11 cellular contexts compared by ENCODE assay signal in the genomic region with DNA sequence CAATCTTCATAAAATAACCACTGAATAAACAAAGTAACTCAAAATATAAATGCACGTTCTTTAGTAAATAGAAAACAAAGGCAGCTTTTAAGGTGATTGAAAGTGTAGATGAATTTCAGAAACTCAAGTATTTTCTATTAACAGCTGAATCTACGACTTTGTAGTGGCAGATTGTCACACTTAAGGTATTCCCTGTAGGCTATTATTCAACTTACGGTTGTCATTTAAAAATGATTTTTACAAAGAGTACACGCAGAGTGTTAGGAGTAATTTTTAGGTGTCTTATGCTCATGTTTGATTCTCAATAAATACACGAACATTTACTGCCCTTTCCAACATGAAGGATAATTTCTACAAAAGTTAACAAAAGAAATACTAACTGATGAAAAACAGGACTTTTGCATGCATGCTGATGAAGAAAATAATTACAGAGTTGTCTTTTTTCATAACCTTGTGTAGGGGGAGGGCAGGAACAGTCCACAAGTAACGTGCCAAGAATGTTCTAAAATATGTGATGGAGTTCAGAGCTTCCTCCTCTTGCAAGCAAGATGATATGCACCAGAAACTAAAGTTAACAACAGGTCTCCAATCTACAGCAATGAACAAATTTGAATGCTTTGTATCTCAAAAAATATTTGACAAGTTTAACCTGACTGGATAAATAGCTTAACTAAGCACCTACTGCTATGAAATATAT. TPM values are rescaled to one million over a fixed set of nuclear protein-coding genes. Genes with fewer than 3 reads are reported as not detected.
DNase-seq lines count a peak whose midpoint lies in the region; ATAC-seq and TF ChIP-seq lines count a peak whose summit lies in the region.
"Had no signal": no experiment of that assay in that cellular context is flagged by ENCODE, and none has a peak within 500 bp of the region (broad histone marks: within the 10 kb centered on the region; RNA-seq: fewer than 3 reads in every experiment).

No MANE protein-coding gene starts in this region.

- H3K27ac ChIP-seq in right atrium auricular region (peak overlapping the region in 1 of 2 donors; percentile 49), right cardiac atrium (ENCODE audit: low read length) (no peak overlapping the region), upper lobe of right lung (no peak overlapping the region), stomach (no peak overlapping the region)

- DNase-seq in Right ventricle myocardium inferior (ENCODE audit: missing footprints) (no peak), right atrium auricular region (ENCODE audit: low spot score) (no peak), cerebellar cortex (ENCODE audit: low spot score) (peak; percentile 23), right cardiac atrium (no peak), upper lobe of right lung (no peak), stomach (no peak), NCI-H446 (lab: John Stamatoyannopoulos, UW) (no peak)
- DNase-seq: activated CD4-positive, alpha-beta T cell treated with anti-CD3 and anti-CD28 coated beads for 4 hours; activated effector memory CD4-positive, alpha-beta T cell treated with Interleukin-2 at 50 U/mL for 16 hours; NCI-H1105 treated with DMSO at 0.1 percent for 48 hours had no signal

- TF ChIP-seq CTCF in right atrium auricular region (IDR thresholded peaks at IDR 0.05) = no peak
- no peak for TF ChIP-seq CTCF in upper lobe of right lung (IDR thresholded peaks at IDR 0.05)
- no peak for TF ChIP-seq CTCF in stomach (IDR thresholded peaks at IDR 0.05)

- peaks cover 9% of the 10 kb centered on the region for H3K36me3 ChIP-seq in right atrium auricular region
- peaks cover 9% of the 10 kb centered on the region for H3K36me3 ChIP-seq in upper lobe of right lung
- H3K36me3 ChIP-seq in stomach = peaks cover 0 to 15% (median 5%) of the 10 kb centered on the region in 4 donors

- no peaks in the 10 kb centered on the region for H3K9me3 ChIP-seq in right atrium auricular region
- no peaks in the 10 kb centered on the region for H3K9me3 ChIP-seq in right cardiac atrium (ENCODE audit: control insufficient read depth, low read length)
- H3K9me3 ChIP-seq in upper lobe of right lung = no peaks in the 10 kb centered on the region
- H3K9me3 ChIP-seq in stomach = no peaks in the 10 kb centered on the region

- ATAC-seq in Right ventricle myocardium inferior = peak; percentile 74
- peak in 1 of 2 donors; percentile 68 for ATAC-seq in right cardiac atrium
- peak; percentile 23 for ATAC-seq in upper lobe of right lung
- ATAC-seq in GM21526 (IDR thresholded peaks at IDR 0.05; ENCODE audit: low FRiP score, unreplicated experiment) = no peak

- no peak for TF ChIP-seq EP300 in stomach (IDR thresholded peaks at IDR 0.05)

- H3K27me3 ChIP-seq in right atrium auricular region = no peaks in the 10 kb centered on the region
- H3K27me3 ChIP-seq in right cardiac atrium (ENCODE audit: control insufficient read depth, insufficient read depth) = no peaks in the 10 kb centered on the region
- no peaks in the 10 kb centered on the region for H3K27me3 ChIP-seq in upper lobe of right lung
- no peaks in the 10 kb centered on the region for H3K27me3 ChIP-seq in stomach

- WGBS in right cardiac atrium = 29% methylated on average over 6 of the region's 6 CpGs
- WGBS in stomach, 5 donors = 43 to 58% (median 50%) methylated on average over 6 of the region's 6 CpGs

- intact Hi-C loops in Right ventricle myocardium inferior (cut with DNase I) (no loop called here), right cardiac atrium (cut with DNase I) (no loop called here), upper lobe of right lung (cut with DNase I) (no loop called here), stomach (cut with DNase I; ENCODE audit: low total_unique reads) (no loop called here)

- no peak overlapping the region for H3K4me3 ChIP-seq in right atrium auricular region
- peak overlapping the region; percentile 20 for H3K4me3 ChIP-seq in right cardiac atrium (ENCODE audit: low read length)
- H3K4me3 ChIP-seq in upper lobe of right lung = no peak overlapping the region
- no peak overlapping the region for H3K4me3 ChIP-seq in stomach

- no peak for TF ChIP-seq POLR2A in stomach (IDR thresholded peaks at IDR 0.05)

- H3K4me1 ChIP-seq in right atrium auricular region (peaks cover 0 to 53% of the 10 kb centered on the region in 2 donors), right cardiac atrium (ENCODE audit: control insufficient read depth, insufficient read depth, low read length) (peaks cover 3% of the 10 kb centered on the region), upper lobe of right lung (peaks cover 5% of the 10 kb centered on the region), stomach (peaks cover 0 to 46% (median 13%) of the 10 kb centered on the region in 4 donors)

RNA-seq across cellular contexts. Expression of gene DCBLD2, which starts 16.7 kb away (rescaled TPM):
- 34.7 TPM for total RNA-seq in Right ventricle myocardium inferior
- total RNA-seq in right atrium auricular region = 10 to 100 TPM; 34.3 to 55.8 TPM
- total RNA-seq in right cardiac atrium = 10 to 100 TPM; 34.5 to 40.4 (median 36.5) TPM
- 13.6 TPM for polyA plus RNA-seq in right cardiac atrium
- total RNA-seq in upper lobe of right lung = 35.8 TPM
- total RNA-seq in stomach = 10 to 100 TPM; 27.7 to 77.1 (median 40.8) TPM
- polyA plus RNA-seq in stomach = 1 to 10 TPM; 2.3 to 3.8 (median 3.4) TPM
